ENCODE assay signal across 23 cellular contexts in the genomic region with DNA sequence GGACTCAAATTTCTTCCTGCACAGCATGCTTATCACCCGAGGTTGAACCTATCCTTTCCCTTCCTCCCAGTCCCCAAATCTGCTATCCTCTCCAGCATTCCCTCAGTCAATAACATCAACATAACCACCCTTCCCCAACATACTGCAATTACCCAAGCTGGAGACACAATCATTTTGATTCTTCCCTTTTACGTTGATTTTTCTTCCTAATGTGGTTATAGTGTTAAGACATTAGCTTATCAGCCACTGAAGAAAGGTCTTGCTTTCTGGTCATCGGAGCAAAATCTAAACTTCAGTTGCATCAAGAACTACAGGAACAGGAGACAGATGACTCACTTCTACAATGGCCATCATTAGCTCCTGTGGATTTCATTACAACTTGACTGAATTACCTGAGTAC. TPM values are rescaled to one million over a fixed set of nuclear protein-coding genes. Genes with fewer than 3 reads are reported as not detected.
DNase-seq lines count a peak whose midpoint lies in the region; ATAC-seq, FAIRE-seq and TF ChIP-seq lines count a peak whose summit lies in the region.
"Had no signal": no experiment of that assay in that cellular context is flagged by ENCODE, and none has a peak within 500 bp of the region (broad histone marks: within the 10 kb centered on the region; RNA-seq: fewer than 3 reads in every experiment).

No MANE protein-coding gene starts in this region.

- H3K36me3 Mint-ChIP-seq in neural progenitor cell = no peaks in the 10 kb centered on the region

- no peaks in the 10 kb centered on the region for H3K9me2 ChIP-seq in Karpas-422 (replicated peaks; ENCODE audit: insufficient read depth, low read length)

- H4K20me1 ChIP-seq in Karpas-422 (ENCODE audit: insufficient read depth, low read depth, low read length) (no peaks in the 10 kb centered on the region), K562 (replicated peaks; ENCODE audit: control insufficient read depth, insufficient read depth, low read length) (no peaks in the 10 kb centered on the region; the same call in 1 of the 2 replicates), neural progenitor cell (ENCODE audit: low read depth) (peaks cover 5% of the 10 kb centered on the region)

- ATAC-seq in K562 (no peak), HG02588 (IDR thresholded peaks at IDR 0.05; ENCODE audit: unreplicated experiment) (no peak)
- ATAC-seq: HepG2, SK-N-SH treated with all-trans-retinoic acid at 6 μM for 48 hours had no signal

- H3F3A ChIP-seq in neural progenitor cell (ENCODE audit: low read depth) = peaks cover 30% of the 10 kb centered on the region

- H3K79me2 ChIP-seq in Karpas-422 (ENCODE audit: low read length) (peaks cover 7% of the 10 kb centered on the region), K562 (ENCODE audit: control insufficient read depth, insufficient read depth, low read length) (peaks cover 6% of the 10 kb centered on the region), neural progenitor cell (ENCODE audit: low read depth) (peaks cover 5% of the 10 kb centered on the region)

- TF ChIP-seq EP300 in K562 (IDR thresholded peaks at IDR 0.05; ENCODE audit: low read length) = peak; percentile 32; the same call in 1 of the 2 replicates

- intact Hi-C loops in K562 (cut with micrococcal nuclease) = loop anchor here (5.0 kb wide), 3 partner anchors 298 to 503 kb away; partner anchors contain the start of genes CCDC71L and PIK3CG

- CTCF ChIA-PET in K562 (lab: Yijun Ruan, JAX; ENCODE audit: low intra/inter-chr PET ratio) = no interaction called here

- POLR2A ChIA-PET in K562 (lab: Yijun Ruan, JAX) = interaction anchor here (0.6 to 1.5 kb wide), 7 partner anchors 13 to 881 kb away, joined by 3 to 7 read pairs (median 3); partner anchors contain the start of gene NAMPT

- H3K27me3 ChIP-seq in Karpas-422 (ENCODE audit: low read length) (no peaks in the 10 kb centered on the region), K562 (ENCODE audit: control insufficient read depth in 2 of 2, insufficient read depth in 2 of 2, low read length in 2 of 2) (no peaks in the 10 kb centered on the region), neural progenitor cell (no peaks in the 10 kb centered on the region)

- H3K27me3 Mint-ChIP-seq in neural progenitor cell (ENCODE audit: insufficient read depth, low read depth) = no peaks in the 10 kb centered on the region

- no peak overlapping the region for H3K4me2 ChIP-seq in Karpas-422 (ENCODE audit: low read depth, low read length, poor library complexity, severe bottlenecking)
- H3K4me2 ChIP-seq in K562 (ENCODE audit: insufficient read depth, low read length) = peak overlapping the region; percentile 37; the same call in 1 of the 2 replicates
- no peak overlapping the region for H3K4me2 ChIP-seq in neural progenitor cell

- H3K9me3 Mint-ChIP-seq in neural progenitor cell = no peaks in the 10 kb centered on the region
- H3K9me3 Mint-ChIP-seq: CD8-positive, alpha-beta memory T cell had no signal

- DNase-seq in CMK (ENCODE audit: low read depth) = peak; percentile 9
- DNase-seq in Karpas-422 = no peak
- DNase-seq in K562 (ENCODE audit: extremely low read depth in 1 of 4, low spot score in 3 of 4) = peak; percentile 31 to 64 (median 38)
- no peak for DNase-seq in neural progenitor cell (ENCODE audit: low spot score)
- no peak for DNase-seq in NCI-H2081 treated with DMSO at 0.1 percent for 48 hours (lab: John Stamatoyannopoulos, UW)
- DNase-seq in NCI-H345 treated with DMSO at 0.1 percent for 48 hours (lab: John Stamatoyannopoulos, UW; ENCODE audit: unreplicated experiment) = no peak
- DNase-seq in A172 (ENCODE audit: low spot score) = no peak
- DNase-seq: ACHN; C1 segment of cervical spinal cord; CD8-positive, alpha-beta memory T cell; GDM1; KG1; MV-4-11; NCI-H1694; NCI-H2081; NCI-H2171 treated with DMSO at 0.1 percent for 48 hours; NCI-H446; NCI-H526 had no signal

- H2AFZ ChIP-seq in Karpas-422 (ENCODE audit: low read length) = peak overlapping the region; percentile 13; the same call in 1 of the 2 replicates
- peak overlapping the region; percentile 86 for H2AFZ ChIP-seq in K562 (ENCODE audit: low read depth, low read length)
- H2AFZ ChIP-seq in neural progenitor cell (replicated peaks) = peak overlapping the region; percentile 52

- no peak for TF ChIP-seq CTCF in K562 (IDR thresholded peaks at IDR 0.05 in 2 of 3, conservative IDR thresholded peaks at IDR 0.05 in 1 of 3; ENCODE audit: insufficient read depth in 2 of 3, low read depth in 1 of 3, low read length in 3 of 3)
- no peak for TF ChIP-seq CTCF in neural progenitor cell (IDR thresholded peaks at IDR 0.05)

- peaks cover 18% of the 10 kb centered on the region for H3K4me1 Mint-ChIP-seq in neural progenitor cell

- H3K36me3 ChIP-seq in Karpas-422 (ENCODE audit: insufficient read depth, low read length) (no peaks in the 10 kb centered on the region), K562 (ENCODE audit: control insufficient read depth, insufficient read depth, low read length) (peaks cover 16% of the 10 kb centered on the region; the same call in 2 of the 3 replicates), neural progenitor cell (no peaks in the 10 kb centered on the region)

- no peak overlapping the region for H3K4me3 ChIP-seq in Karpas-422 (ENCODE audit: low read length)
- H3K4me3 ChIP-seq in K562 = no peak overlapping the region
- H3K4me3 ChIP-seq in neural progenitor cell = no peak overlapping the region

- H3K4me3 Mint-ChIP-seq in neural progenitor cell = no peak overlapping the region

- 2% methylated on average over 3 of the region's 3 CpGs for WGBS in K562 (ENCODE audit: insufficient coverage, low coverage, missing lambda C conversion rate)

- H3K9me3 ChIP-seq in Karpas-422 (ENCODE audit: low read length) (no peaks in the 10 kb centered on the region), K562 (replicated peaks; ENCODE audit: control insufficient read depth, insufficient read depth, low read depth, low read length) (no peaks in the 10 kb centered on the region), neural progenitor cell (ENCODE audit: low read depth) (no peaks in the 10 kb centered on the region)

- H3K9ac ChIP-seq in Karpas-422 (ENCODE audit: low read length) (no peak overlapping the region), K562 (ENCODE audit: insufficient read depth in 1 of 2, low read depth in 2 of 2, low read length in 2 of 2) (peak overlapping the region in 1 of 2 experiments; percentile 3; a peak in 1 of 4 replicates), neural progenitor cell (no peak overlapping the region)

- H3K27ac Mint-ChIP-seq in neural progenitor cell = no peak overlapping the region

- no peaks in the 10 kb centered on the region for H3K9me1 ChIP-seq in K562 (ENCODE audit: control insufficient read depth, insufficient read depth, low read length)

- peaks cover 27% of the 10 kb centered on the region for H3K4me1 ChIP-seq in Karpas-422 (ENCODE audit: low read length)
- peaks cover 5 to 16% of the 10 kb centered on the region in 2 experiments for H3K4me1 ChIP-seq in K562 (replicated peaks in 1 of 2; ENCODE audit: control insufficient read depth in 2 of 2, insufficient read depth in 2 of 2, low read length in 2 of 2)
- peaks cover 12% of the 10 kb centered on the region for H3K4me1 ChIP-seq in neural progenitor cell

- FAIRE-seq in K562 (lab: Jason Lieb, UNC) = peak; percentile 46
- FAIRE-seq: HepG2 had no signal

- no peak for TF ChIP-seq POLR2A in K562 (conservative IDR thresholded peaks at IDR 0.05)

- in situ Hi-C loops in K562 (cut with MboI) = no loop called here

- no peak overlapping the region for H3K27ac ChIP-seq in Karpas-422 (ENCODE audit: low read length)
- H3K27ac ChIP-seq in K562 (ENCODE audit: extremely low read depth, low read depth, low read length) = peak overlapping the region; percentile 12; the same call in 2 of the 3 replicates
- no peak overlapping the region for H3K27ac ChIP-seq in neural progenitor cell
- H3K27ac ChIP-seq: HL-60, RWPE1 had no signal

- TF ChIP-seq RAD21 in K562 (CRISPR knock-in tag; conservative IDR thresholded peaks at IDR 0.05 in 1 of 2, IDR thresholded peaks at IDR 0.05 in 1 of 2) = no peak

- BruUV-seq in K562 (replicated peaks; lab: Mats Ljungman, UMichigan) = no TSS peak

TF ChIP-seq in K562, 482 proteins besides CTCF, POLR2A, EP300 and RAD21 (continues in another document):
- TF ChIP-seq SMC3 (conservative IDR thresholded peaks at IDR 0.05; ENCODE audit: insufficient read depth, low read depth, low read length) (no peak), RFX7 (CRISPR knock-in tag; IDR thresholded peaks at IDR 0.05) (no peak)

RNA-seq across cellular contexts. Expression of gene HBP1, which starts 3.5 kb away (rescaled TPM):
- 25.4 and 55.6 TPM in 2 replicates for total RNA-seq in Karpas-422 (2014; rRNA removed; shearing (Covaris generic); ENCODE audit: low replicate concordance)
- 92.0 and 187 TPM in 2 replicates for total RNA-seq in K562 (2011; cell fraction: chromatin; rRNA removed; ENCODE audit: low replicate concordance)
- total RNA-seq in K562 (2011; cell fraction: nucleolus; rRNA removed) = 33.9 and 45.5 TPM in 2 replicates
- 81.3 and 111 TPM in 2 replicates for total RNA-seq in K562 (2011; cell fraction: nucleoplasm; rRNA removed)
- total RNA-seq in K562 (2014; rRNA removed) = 21.2 and 22.6 TPM in 2 replicates
- total RNA-seq in K562 (2014; rRNA removed; fragmentation: Illumina TruSeq; extraction: Trizol) = 31.5 and 41.4 TPM in 2 replicates
- total RNA-seq in K562 (2015; rRNA removed; fragmentation: Illumina TruSeq; extraction: Trizol) = 16.2 and 18.7 TPM in 2 replicates
- 22.9 and 27.0 TPM in 2 replicates for total RNA-seq in K562 (2021)
- 43.4 and 59.9 TPM in 2 replicates for polyA plus RNA-seq in K562 (2011; rRNA removed)
- polyA plus RNA-seq in K562 (2011; cell fraction: cytosol; rRNA removed) = 17.5 and 26.0 TPM in 2 replicates
- polyA plus RNA-seq in K562 (2011; cell fraction: nucleus; rRNA removed) = 35.1 and 41.0 TPM in 2 replicates
- 35.6 and 44.8 TPM in 2 replicates for polyA plus RNA-seq in K562 (2012)
- 24.1 and 30.7 TPM in 2 replicates for polyA plus RNA-seq in K562 (2014; fragmentation: Illumina TruSeq; extraction: Trizol)
- polyA plus RNA-seq in K562 (2014; fragmentation: Nextera tagmentation; extraction: Ambion mirVana) = 10 to 100 TPM; 37.9 to 44.9 TPM
- 16.5 and 20.3 TPM in 2 replicates for polyA plus RNA-seq in K562 (2014; rRNA removed)
- 90.1 and 96.8 TPM in 2 replicates for polyA minus RNA-seq in K562 (2011; rRNA and poly(A)+ RNA removed)
- 16.4 and 22.4 TPM in 2 replicates for polyA minus RNA-seq in K562 (2011; cell fraction: cytosol; rRNA and poly(A)+ RNA removed)
- 35.4 and 48.2 TPM in 2 replicates for polyA minus RNA-seq in K562 (2011; cell fraction: nucleus; rRNA and poly(A)+ RNA removed)
- 71.7 and 121 TPM in 2 replicates for total RNA-seq in neural progenitor cell (ENCODE audit: low replicate concordance)
- 52.7 and 66.1 TPM in 2 replicates for total RNA-seq in A172 (2014; rRNA removed; shearing (Covaris generic))

Comparison
In these comparisons a context has a peak if more than half of its experiments do, and no peak if none do; other contexts are left out.
1. DNase-seq: peak in CMK (single experiment) and K562 (4 of 4); none in Karpas-422 (single experiment), neural progenitor cell (single experiment), NCI-H2081 treated with DMSO at 0.1 percent for 48 hours (single experiment), NCI-H345 treated with DMSO at 0.1 percent for 48 hours (single experiment) and A172 (single experiment).
2. H2AFZ ChIP-seq: peak in every context shown above with its lines; median percentile 86 in K562; 52 in neural progenitor cell; 13 in Karpas-422.